ENCODE assay signal across 1 cellular context in genomic region chr9:136093995-136094881, GRCh38.
TF ChIP-seq lines count a peak whose summit lies in the region.

No MANE protein-coding gene starts in this region.

TF ChIP-seq in K562, 482 proteins besides CTCF, POLR2A, EP300 and RAD21 (continued from another document):
- TF ChIP-seq ZBTB40 (IDR thresholded peaks at IDR 0.05): peak; percentile 35; the same call in 1 of the 2 replicates
- no peak for TF ChIP-seq ZBTB40 (CRISPR knock-in tag; IDR thresholded peaks at IDR 0.05)
- TF ChIP-seq NR1H2 (CRISPR knock-in tag; IDR thresholded peaks at IDR 0.05): no peak
- no peak; the same call in none of the 2 replicates for TF ChIP-seq VEZF1 (CRISPR knock-in tag; IDR thresholded peaks at IDR 0.05)
- TF ChIP-seq XRCC5 (IDR thresholded peaks at IDR 0.05; ENCODE audit: low read depth, low read length): no peak
- TF ChIP-seq RBM39 (optimal IDR thresholded peaks at IDR 0.05; ENCODE audit: low read depth, low read length): no peak
- TF ChIP-seq THAP7 (CRISPR knock-in tag; IDR thresholded peaks at IDR 0.05): no peak
- peak; percentile 70; the same call in 1 of the 2 replicates for TF ChIP-seq ZNF12 (CRISPR knock-in tag; IDR thresholded peaks at IDR 0.05)
- TF ChIP-seq ZBTB2 (IDR thresholded peaks at IDR 0.05): 0 out of 2 replicates have a peak, but pooled peaks have one; percentile 9
- TF ChIP-seq POLR2G (IDR thresholded peaks at IDR 0.05; ENCODE audit: low read depth, low read length): peak; percentile 72
- no peak for TF ChIP-seq YY1 (IDR thresholded peaks at IDR 0.05; ENCODE audit: borderline replicate concordance in 1 of 3, control insufficient read depth in 1 of 3, extremely low read depth in 1 of 3, insufficient read depth in 3 of 3, insufficient read length in 1 of 3, insufficient replicate concordance in 2 of 3, low read depth in 1 of 3, low read length in 2 of 3)
- TF ChIP-seq POLR2AphosphoS5 (IDR thresholded peaks at IDR 0.05; ENCODE audit: control insufficient read depth, insufficient read depth, low read depth, low read length): peak; percentile 20; the same call in 1 of the 2 replicates
- TF ChIP-seq PCBP1 (IDR thresholded peaks at IDR 0.05; ENCODE audit: low read depth, low read length, poor library complexity, severe bottlenecking): peak; percentile 26
- peak; percentile 68 for TF ChIP-seq RAD51 (IDR thresholded peaks at IDR 0.05; ENCODE audit: borderline replicate concordance, low read depth)
- no peak for TF ChIP-seq ZNF584 (CRISPR knock-in tag; IDR thresholded peaks at IDR 0.05; ENCODE audit: low read depth)
- no peak for TF ChIP-seq STAT5A (IDR thresholded peaks at IDR 0.05; ENCODE audit: borderline replicate concordance, low read length)
- no peak for TF ChIP-seq MEF2A (IDR thresholded peaks at IDR 0.05; ENCODE audit: control insufficient read depth, low read depth, low read length)
- peak; percentile 38; the same call in 1 of the 2 replicates for TF ChIP-seq EGR1 (conservative IDR thresholded peaks at IDR 0.05)
- peak; percentile 55; the same call in 1 of the 2 replicates for TF ChIP-seq ZBTB7A (IDR thresholded peaks at IDR 0.05; ENCODE audit: borderline replicate concordance, control insufficient read depth, low read depth, low read length)
- TF ChIP-seq TEAD4 (IDR thresholded peaks at IDR 0.05; ENCODE audit: low read length): no peak
- TF ChIP-seq TEAD4 (CRISPR knock-in tag; IDR thresholded peaks at IDR 0.05; ENCODE audit: borderline replicate concordance): 0 out of 2 replicates have a peak, but pooled peaks have one; percentile 26
- TF ChIP-seq MAX (CRISPR knock-in tag; IDR thresholded peaks at IDR 0.05): peak; percentile 97
- peak; percentile 61 for TF ChIP-seq FIP1L1 (IDR thresholded peaks at IDR 0.05; ENCODE audit: low read depth, low read length, poor library complexity, severe bottlenecking)
- 0 out of 2 replicates have a peak, but pooled peaks have one; percentile 78 for TF ChIP-seq TGIF2 (CRISPR knock-in tag; IDR thresholded peaks at IDR 0.05)
- 0 out of 2 replicates have a peak, but pooled peaks have one; percentile 19 for TF ChIP-seq NFRKB (IDR thresholded peaks at IDR 0.05; ENCODE audit: low read depth)
- TF ChIP-seq NCOA1 (IDR thresholded peaks at IDR 0.05; ENCODE audit: low read depth): no peak
- no peak for TF ChIP-seq POLR3A (IDR thresholded peaks at IDR 0.05; ENCODE audit: borderline replicate concordance, extremely low read depth, insufficient read depth, insufficient read length)
- TF ChIP-seq ZNF592 (IDR thresholded peaks at IDR 0.05): peak; percentile 77
- no peak for TF ChIP-seq ZBTB12 (CRISPR knock-in tag; IDR thresholded peaks at IDR 0.05)
- TF ChIP-seq ZNF431 (CRISPR knock-in tag; IDR thresholded peaks at IDR 0.05): peak; percentile 68; the same call in 1 of the 2 replicates
- TF ChIP-seq FOXK1 (CRISPR knock-in tag; IDR thresholded peaks at IDR 0.05; ENCODE audit: borderline replicate concordance): peak; percentile 58; the same call in 1 of the 2 replicates
- 0 out of 2 replicates have a peak, but pooled peaks have one; percentile 23 for TF ChIP-seq NR3C1 (CRISPR knock-in tag; IDR thresholded peaks at IDR 0.05)
- peak; percentile 47; the same call in 1 of the 2 replicates for TF ChIP-seq KAT7 (CRISPR knock-in tag; IDR thresholded peaks at IDR 0.05; ENCODE audit: borderline replicate concordance)
- no peak for TF ChIP-seq SREBF2 (CRISPR knock-in tag; IDR thresholded peaks at IDR 0.05)
- peak; percentile 92 for TF ChIP-seq USF1 (CRISPR knock-in tag; IDR thresholded peaks at IDR 0.05)
- peak in 1 of 2 experiments; percentile 27; a peak in 1 of 4 replicates for TF ChIP-seq ZNF639 (CRISPR knock-in tag; conservative IDR thresholded peaks at IDR 0.05 in 1 of 2, IDR thresholded peaks at IDR 0.05 in 1 of 2)
- TF ChIP-seq HMG20A (CRISPR knock-in tag; conservative IDR thresholded peaks at IDR 0.05): no peak
- no peak for TF ChIP-seq ARNT (IDR thresholded peaks at IDR 0.05)
